ENCODE assay signal across 13 cellular contexts in the genomic region with DNA sequence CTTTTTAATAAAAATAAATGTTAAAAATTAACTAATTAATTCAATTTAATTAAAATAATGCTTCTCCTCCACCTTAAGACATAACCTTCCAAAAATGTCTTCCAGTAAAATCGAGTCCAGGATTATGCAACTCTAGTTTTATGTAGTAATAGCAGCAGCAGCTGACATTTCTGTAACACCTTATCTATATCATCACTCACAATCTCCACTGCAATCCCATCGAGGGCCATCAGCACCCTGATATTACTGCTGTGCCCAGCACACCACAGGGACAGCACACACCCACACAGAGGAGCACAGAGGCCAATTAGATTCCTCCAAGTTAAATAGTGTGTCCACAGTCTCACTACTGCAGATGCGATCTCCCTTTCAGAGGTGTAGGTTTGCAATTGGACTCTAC. TPM values are rescaled to one million over a fixed set of nuclear protein-coding genes. Genes with fewer than 3 reads are reported as not detected.
DNase-seq lines count a peak whose midpoint lies in the region; ATAC-seq and TF ChIP-seq lines count a peak whose summit lies in the region.
"Had no signal": no experiment of that assay in that cellular context is flagged by ENCODE, and none has a peak within 500 bp of the region (broad histone marks: within the 10 kb centered on the region; RNA-seq: fewer than 3 reads in every experiment).

No MANE protein-coding gene starts in this region.

- H3K27me3 ChIP-seq in colonic mucosa (no peaks in the 10 kb centered on the region), right lobe of liver (no peaks in the 10 kb centered on the region), ovary (no peaks in the 10 kb centered on the region)

- peak overlapping the region in 1 of 2 donors; percentile 75 for H3K9ac ChIP-seq in colonic mucosa (ENCODE audit: low read depth in 2 of 2, low read length in 2 of 2)

- 13% methylated on average over 3 of the region's 3 CpGs for WGBS in right lobe of liver (ENCODE audit: insufficient coverage, low coverage, low lambda C conversion rate, missing lambda C conversion rate)
- 74 to 80% (median 74%) methylated on average over 3 of the region's 3 CpGs for WGBS in ovary, 3 donors

- H3K4me3 ChIP-seq in colonic mucosa (no peak overlapping the region), right lobe of liver (no peak overlapping the region), skin epidermis (no peak overlapping the region), ovary (no peak overlapping the region)

- H3K4me1 Mint-ChIP-seq in CD14-positive monocyte = peaks cover 57% of the 10 kb centered on the region
- H3K4me1 Mint-ChIP-seq: stimulated activated naive B cell treated with anti-CD40 and anti-IgM and Interleukin-4, amounts not matched to agents 10 μg/mL and 1 μg/mL and 100 μg/mL, for 72 hours had no signal

- H3K36me3 ChIP-seq in colonic mucosa = no peaks in the 10 kb centered on the region
- H3K36me3 ChIP-seq in right lobe of liver = no peaks in the 10 kb centered on the region
- H3K36me3 ChIP-seq in ovary = no peaks in the 10 kb centered on the region

- H3K4me3 Mint-ChIP-seq in CD14-positive monocyte = no peak overlapping the region
- H3K4me3 Mint-ChIP-seq: activated CD8-positive, alpha-beta T cell treated with anti-CD3 and anti-CD28 coated beads for 36 hours; naive thymus-derived CD4-positive, alpha-beta T cell; stimulated activated naive B cell treated with anti-CD40 and anti-IgM and Interleukin-4, amounts not matched to agents 10 μg/mL and 1 μg/mL and 100 μg/mL, for 72 hours had no signal

- no peaks in the 10 kb centered on the region for H3K9me3 ChIP-seq in colonic mucosa
- no peaks in the 10 kb centered on the region for H3K9me3 ChIP-seq in right lobe of liver
- no peaks in the 10 kb centered on the region for H3K9me3 ChIP-seq in ovary

- in situ Hi-C loops in ACHN (cut with HindIII; ENCODE audit: low pct_ligation_motif_present, low pct_unique_long_range_greater_than_20kb, low sequenced_read_pairs) = no loop called here

- no peak for TF ChIP-seq CTCF in colonic mucosa (IDR thresholded peaks at IDR 0.05)
- no peak for TF ChIP-seq CTCF in right lobe of liver (IDR thresholded peaks at IDR 0.05)
- no peak for TF ChIP-seq CTCF in CD14-positive monocyte (IDR thresholded peaks at IDR 0.05)
- TF ChIP-seq CTCF in ovary (IDR thresholded peaks at IDR 0.05) = no peak

- TF ChIP-seq EP300 in ovary (IDR thresholded peaks at IDR 0.05) = no peak

- no peak overlapping the region for H3K27ac Mint-ChIP-seq in CD14-positive monocyte
- H3K27ac Mint-ChIP-seq: activated CD8-positive, alpha-beta T cell treated with anti-CD3 and anti-CD28 coated beads for 36 hours; stimulated activated naive B cell treated with anti-CD40 and anti-IgM and Interleukin-4, amounts not matched to agents 10 μg/mL and 1 μg/mL and 100 μg/mL, for 72 hours had no signal

- peaks cover 0 to 3% (median 0%) of the 10 kb centered on the region in 7 donors for H3K9me3 Mint-ChIP-seq in CD14-positive monocyte
- H3K9me3 Mint-ChIP-seq: activated CD8-positive, alpha-beta T cell treated with anti-CD3 and anti-CD28 coated beads for 36 hours; naive thymus-derived CD4-positive, alpha-beta T cell; stimulated activated naive B cell treated with anti-CD40 and anti-IgM and Interleukin-4, amounts not matched to agents 10 μg/mL and 1 μg/mL and 100 μg/mL, for 72 hours had no signal

- peaks cover 1 to 5% (median 2%) of the 10 kb centered on the region in 3 donors for H3K27me3 Mint-ChIP-seq in CD14-positive monocyte (ENCODE audit: low read depth in 3 of 3)
- H3K27me3 Mint-ChIP-seq: activated CD8-positive, alpha-beta T cell treated with anti-CD3 and anti-CD28 coated beads for 36 hours; naive thymus-derived CD4-positive, alpha-beta T cell had no signal

- TF ChIP-seq POLR2A in right lobe of liver (IDR thresholded peaks at IDR 0.05) (no peak), ovary (IDR thresholded peaks at IDR 0.05) (no peak)

- intact Hi-C loops in colonic mucosa (cut with DNase I) = loop anchor here (10.0 kb wide), 1 partner anchor 105 kb away; no protein-coding TSS in a partner anchor
- intact Hi-C loops in right lobe of liver (cut with DNase I) = no loop called here
- intact Hi-C loops in CD14-positive monocyte (cut with micrococcal nuclease) = no loop called here
- intact Hi-C loops in ovary (cut with DNase I) = no loop called here

- H3K36me3 Mint-ChIP-seq in CD14-positive monocyte = peaks cover 0 to 4% of the 10 kb centered on the region in 2 donors
- H3K36me3 Mint-ChIP-seq: naive thymus-derived CD4-positive, alpha-beta T cell had no signal

- H3K27ac ChIP-seq in colonic mucosa (peak overlapping the region; percentile 83), right lobe of liver (peak overlapping the region; percentile 25 to 96 (median 93)), skin epidermis (peak overlapping the region in 18 of 21 experiments; percentile 42 to 87 (median 74)), ovary (no peak overlapping the region)

- peak in 3 of 4 donors; percentile 7 to 16 (median 13) for ATAC-seq in right lobe of liver
- ATAC-seq: activated CD8-positive, alpha-beta T cell treated with anti-CD3 and anti-CD28 coated beads for 36 hours; naive thymus-derived CD4-positive, alpha-beta T cell; stimulated activated naive B cell treated with anti-CD40 and anti-IgM and Interleukin-4, amounts not matched to agents 10 μg/mL and 1 μg/mL and 100 μg/mL, for 72 hours had no signal

- peaks cover 16% of the 10 kb centered on the region for H3K4me1 ChIP-seq in colonic mucosa
- peaks cover 0 to 71% (median 32%) of the 10 kb centered on the region in 4 donors for H3K4me1 ChIP-seq in right lobe of liver
- peaks cover 30% of the 10 kb centered on the region for H3K4me1 ChIP-seq in ovary (ENCODE audit: insufficient read depth)

- DNase-seq in GF-D8 (lab: John Stamatoyannopoulos, UW) (peak; percentile 12), colonic mucosa (no peak), right lobe of liver (peak in 2 of 3 donors; percentile 31 to 60), NCI-H2227 (lab: John Stamatoyannopoulos, UW; ENCODE audit: unreplicated experiment) (no peak), CD14-positive monocyte (ENCODE audit: low spot score) (no peak), ovary (no peak), ACHN (no peak)
- DNase-seq: activated CD8-positive, alpha-beta T cell treated with anti-CD3 and anti-CD28 coated beads for 36 hours; naive thymus-derived CD4-positive, alpha-beta T cell; NCI-H2029; NCI-H69; stimulated activated naive B cell treated with anti-CD40 and anti-IgM and Interleukin-4, amounts not matched to agents 10 μg/mL and 1 μg/mL and 100 μg/mL, for 72 hours had no signal

RNA-seq across cellular contexts. Expression of a gene that starts 2.9 kb away (rescaled TPM):
- total RNA-seq in colonic mucosa (10 to 100 TPM; 14.9 to 34.2 TPM), right lobe of liver (10 to 100 TPM; 17.6 to 74.0 (median 25.7) TPM), ovary (10 to 100 TPM; 19.4 to 43.8 (median 25.5) TPM)
- polyA plus RNA-seq in CD14-positive monocyte (1 to 10 TPM in 1 of 2 donors, under 1 TPM in 1; 0.71 to 1.5 TPM), ovary (10 to 100 TPM in 1 of 2 donors, 1 to 10 TPM in 1; 5.8 to 15.6 TPM)

Comparison
In these comparisons a context has a peak if more than half of its experiments do, and no peak if none do; other contexts are left out.
1. DNase-seq: peak in GF-D8 (single experiment) and right lobe of liver (2 of 3); none in colonic mucosa (single experiment), NCI-H2227 (single experiment), CD14-positive monocyte (single experiment), ovary (0 of 5) and ACHN (single experiment).
2. H3K27ac ChIP-seq: peak in colonic mucosa (single experiment), right lobe of liver (3 of 3) and skin epidermis (18 of 21); none in ovary (0 of 2).